8 cellular contexts compared by ENCODE assay signal in the genomic region with DNA sequence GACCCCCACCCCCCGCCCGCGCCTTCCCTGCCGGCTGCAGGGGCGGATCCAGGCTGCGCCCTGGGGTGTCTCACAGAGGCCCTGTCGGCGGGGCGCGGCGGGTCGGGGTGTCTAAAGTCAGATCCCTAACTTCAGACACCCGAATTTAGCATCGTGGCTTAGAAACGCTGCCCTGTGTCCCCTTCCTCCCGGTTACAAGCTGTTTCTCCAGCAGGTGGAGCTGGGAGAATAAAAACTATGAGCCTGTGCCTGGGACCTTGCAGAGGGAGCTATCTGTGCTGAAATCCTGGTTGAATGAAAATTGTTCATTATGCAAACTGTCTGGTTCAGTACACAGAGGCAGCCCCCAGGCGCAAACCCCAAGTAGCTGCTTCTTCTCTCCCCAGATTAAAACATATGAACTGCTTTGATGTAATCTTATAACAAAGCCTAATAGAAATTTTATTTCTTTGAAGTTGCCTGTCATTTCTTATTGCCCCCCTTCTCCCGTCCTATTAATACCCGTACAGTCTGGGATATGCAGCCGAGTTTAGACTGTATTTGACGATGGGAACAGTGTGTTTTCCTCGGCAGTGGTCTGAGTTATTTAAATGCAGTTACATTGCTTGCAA.
DNase-seq lines count a peak whose midpoint lies in the region; ATAC-seq and TF ChIP-seq lines count a peak whose summit lies in the region.

No MANE protein-coding gene starts in this region.

- H3K36me3 ChIP-seq in GM23338 (ENCODE audit: insufficient read depth), result no peaks in the 10 kb centered on the region
- no peaks in the 10 kb centered on the region for H3K36me3 ChIP-seq in endodermal cell (ENCODE audit: control insufficient read depth, insufficient read depth, low read length)
- H3K36me3 ChIP-seq in mesendoderm (ENCODE audit: control insufficient read depth, insufficient read depth, low read length), result no peaks in the 10 kb centered on the region

- peaks cover 9% of the 10 kb centered on the region; the same call in 1 of the 2 replicates for H3F3A ChIP-seq in GM23338 (replicated peaks; ENCODE audit: low read depth)

- H4K20me1 ChIP-seq in GM23338 (replicated peaks; ENCODE audit: insufficient read depth), result peaks cover 12% of the 10 kb centered on the region

- H3K79me1 ChIP-seq in mesendoderm (ENCODE audit: low read length), result no peaks in the 10 kb centered on the region

- H3K27me3 ChIP-seq in GM23338 (ENCODE audit: insufficient read depth) (peaks cover 94% of the 10 kb centered on the region), endodermal cell (ENCODE audit: control insufficient read depth, insufficient read depth, low read length, poor library complexity, severe bottlenecking) (peaks cover 52% of the 10 kb centered on the region), mesendoderm (ENCODE audit: insufficient read depth, low read length, poor library complexity) (peaks cover 3% of the 10 kb centered on the region)

- H3K9me3 ChIP-seq in endodermal cell (ENCODE audit: control insufficient read depth, low read length), result no peaks in the 10 kb centered on the region

- no peak overlapping the region for H2BK5ac ChIP-seq in mesendoderm (ENCODE audit: low read length)

- DNase-seq in AG09319 (ENCODE audit: extremely low read depth, low read depth) (peak; percentile 54), GM23338 (ENCODE audit: low spot score) (peak; percentile 87), NCI-H2196 treated with DMSO at 0.1 percent for 48 hours (lab: John Stamatoyannopoulos, UW; ENCODE audit: unreplicated experiment) (peak; percentile 32), endodermal cell (peak; percentile 92), mesendoderm (peak; percentile 78)
- peak; percentile 83 for DNase-seq in activated CD4-positive, alpha-beta T cell treated with anti-CD3 and anti-CD28 coated beads, Interleukin-2, amount 10 ng/mL, durations not matched to agents 24 days and 14 days

- H3K27me3 Mint-ChIP-seq in GM23338 (ENCODE audit: insufficient read depth, low read depth, poor library complexity) (peaks cover 80% of the 10 kb centered on the region), endodermal cell (ENCODE audit: insufficient read depth) (peaks cover 84% of the 10 kb centered on the region)
- H3K27me3 Mint-ChIP-seq in activated CD4-positive, alpha-beta T cell treated with anti-CD3 and anti-CD28 coated beads, Interleukin-2, amount 10 ng/mL, durations not matched to agents 24 days and 14 days, result peaks cover 68% of the 10 kb centered on the region
- peaks cover 50% of the 10 kb centered on the region for H3K27me3 Mint-ChIP-seq in stimulated activated naive CD8-positive, alpha-beta T cell treated with anti-CD3 and anti-CD28 coated beads, Interleukin-15, Interleukin-2, amounts not matched to agents 100 ng/mL and 50 ng/mL, for 24 hours

- no peak overlapping the region for H2AK5ac ChIP-seq in mesendoderm (ENCODE audit: low read length)

- H3K9ac ChIP-seq in endodermal cell (ENCODE audit: extremely low read depth, low read length, poor library complexity, severe bottlenecking), result no peak overlapping the region
- H3K9ac ChIP-seq in mesendoderm (ENCODE audit: low read length), result no peak overlapping the region

- H2AFZ ChIP-seq in GM23338, result 0 out of 2 replicates have a peak overlapping the region, but pooled peaks have one; percentile 14

- peak; percentile 83 for TF ChIP-seq CTCF in AG09319 (IDR thresholded peaks at IDR 0.05; ENCODE audit: low read depth, low read length)
- TF ChIP-seq CTCF in GM23338 (conservative IDR thresholded peaks at IDR 0.05; ENCODE audit: low read depth in 2 of 2), result peak; percentile 71 to 88
- peak; percentile 89 for TF ChIP-seq CTCF in endodermal cell (conservative IDR thresholded peaks at IDR 0.05)

- H3K4me3 ChIP-seq in GM23338, result peak overlapping the region; percentile 48
- peak overlapping the region; percentile 66 for H3K4me3 ChIP-seq in endodermal cell (ENCODE audit: low read length)
- H3K4me3 ChIP-seq in mesendoderm (ENCODE audit: low read length), result no peak overlapping the region

- H3K4me2 ChIP-seq in GM23338 (peak overlapping the region; percentile 78), mesendoderm (ENCODE audit: low read length) (peak overlapping the region; percentile 39)

- peaks cover 11% of the 10 kb centered on the region for H3K4me1 ChIP-seq in GM23338 (ENCODE audit: insufficient read depth)
- peaks cover 27% of the 10 kb centered on the region for H3K4me1 ChIP-seq in endodermal cell (ENCODE audit: control insufficient read depth, insufficient read depth, low read length)
- H3K4me1 ChIP-seq in mesendoderm (ENCODE audit: control insufficient read depth, low read depth, low read length), result no peaks in the 10 kb centered on the region

- H3K27ac ChIP-seq in GM23338 (ENCODE audit: low read depth), result no peak overlapping the region
- H3K27ac ChIP-seq in endodermal cell (ENCODE audit: low read depth, low read length), result no peak overlapping the region
- H3K27ac ChIP-seq in mesendoderm (ENCODE audit: low read depth, low read length), result no peak overlapping the region

- no peak overlapping the region for H4K5ac ChIP-seq in mesendoderm (ENCODE audit: low read length)

- H2BK120ac ChIP-seq in mesendoderm (ENCODE audit: low read depth, low read length), result no peak overlapping the region

- H3K18ac ChIP-seq in mesendoderm (ENCODE audit: low read length), result peak overlapping the region; percentile 2

- 3 to 4% methylated on average over 8 to 22 of the region's 22 CpGs for WGBS in endodermal cell (ENCODE audit: insufficient coverage in 1 of 2, insufficient read length in 1 of 2), 2 experiments
- WGBS in mesendoderm (ENCODE audit: extremely low coverage, insufficient coverage, low lambda C conversion rate), result no CpG with 5 or more reads among the region's 22 CpGs

- ATAC-seq in GM23338, result peak; percentile 93
- ATAC-seq in HG02571 (IDR thresholded peaks at IDR 0.05; ENCODE audit: unreplicated experiment), result no peak

- H3K4me3 Mint-ChIP-seq in GM23338 (peak overlapping the region; percentile 69; the same call in 2 of the 3 replicates), endodermal cell (peak overlapping the region; percentile 50)
- H3K4me3 Mint-ChIP-seq in activated CD4-positive, alpha-beta T cell treated with anti-CD3 and anti-CD28 coated beads, Interleukin-2, amount 10 ng/mL, durations not matched to agents 24 days and 14 days, result peak overlapping the region; percentile 69
- peak overlapping the region; percentile 45 for H3K4me3 Mint-ChIP-seq in stimulated activated naive CD8-positive, alpha-beta T cell treated with anti-CD3 and anti-CD28 coated beads, Interleukin-15, Interleukin-2, amounts not matched to agents 100 ng/mL and 50 ng/mL, for 24 hours

- no peak overlapping the region for H4K8ac ChIP-seq in mesendoderm (ENCODE audit: low read depth, low read length)

- intact Hi-C loops in activated CD4-positive, alpha-beta T cell treated with anti-CD3 and anti-CD28 coated beads, Interleukin-2, amount 10 ng/mL, durations not matched to agents 24 days and 14 days (cut with micrococcal nuclease), result loop anchor here (5.0 to 10.0 kb wide), 2 partner anchors 118 to 376 kb away; partner anchors contain the start of gene RTN4RL1

- no peaks in the 10 kb centered on the region for H3K9me3 Mint-ChIP-seq in GM23338
- no peaks in the 10 kb centered on the region for H3K9me3 Mint-ChIP-seq in activated CD4-positive, alpha-beta T cell treated with anti-CD3 and anti-CD28 coated beads, Interleukin-2, amount 10 ng/mL, durations not matched to agents 24 days and 14 days
- no peaks in the 10 kb centered on the region for H3K9me3 Mint-ChIP-seq in endodermal cell
- no peaks in the 10 kb centered on the region for H3K9me3 Mint-ChIP-seq in stimulated activated naive CD8-positive, alpha-beta T cell treated with anti-CD3 and anti-CD28 coated beads, Interleukin-15, Interleukin-2, amounts not matched to agents 100 ng/mL and 50 ng/mL, for 24 hours

- H3K4me1 Mint-ChIP-seq in GM23338, result peaks cover 10% of the 10 kb centered on the region; the same call in 2 of the 3 replicates
- H3K4me1 Mint-ChIP-seq in activated CD4-positive, alpha-beta T cell treated with anti-CD3 and anti-CD28 coated beads, Interleukin-2, amount 10 ng/mL, durations not matched to agents 24 days and 14 days, result peaks cover 6% of the 10 kb centered on the region
- peaks cover 46% of the 10 kb centered on the region for H3K4me1 Mint-ChIP-seq in endodermal cell
- peaks cover 13% of the 10 kb centered on the region for H3K4me1 Mint-ChIP-seq in stimulated activated naive CD8-positive, alpha-beta T cell treated with anti-CD3 and anti-CD28 coated beads, Interleukin-15, Interleukin-2, amounts not matched to agents 100 ng/mL and 50 ng/mL, for 24 hours (ENCODE audit: low read depth)

- H3K27ac Mint-ChIP-seq in GM23338, result no peak overlapping the region
- H3K27ac Mint-ChIP-seq in activated CD4-positive, alpha-beta T cell treated with anti-CD3 and anti-CD28 coated beads, Interleukin-2, amount 10 ng/mL, durations not matched to agents 24 days and 14 days, result no peak overlapping the region
- H3K27ac Mint-ChIP-seq in endodermal cell, result peak overlapping the region; percentile 82
- no peak overlapping the region for H3K27ac Mint-ChIP-seq in stimulated activated naive CD8-positive, alpha-beta T cell treated with anti-CD3 and anti-CD28 coated beads, Interleukin-15, Interleukin-2, amounts not matched to agents 100 ng/mL and 50 ng/mL, for 24 hours

- no peaks in the 10 kb centered on the region for H3K36me3 Mint-ChIP-seq in GM23338 (ENCODE audit: low read depth)
- no peaks in the 10 kb centered on the region for H3K36me3 Mint-ChIP-seq in activated CD4-positive, alpha-beta T cell treated with anti-CD3 and anti-CD28 coated beads, Interleukin-2, amount 10 ng/mL, durations not matched to agents 24 days and 14 days (ENCODE audit: low read depth)
- H3K36me3 Mint-ChIP-seq in endodermal cell (ENCODE audit: low read depth), result no peaks in the 10 kb centered on the region
- H3K36me3 Mint-ChIP-seq in stimulated activated naive CD8-positive, alpha-beta T cell treated with anti-CD3 and anti-CD28 coated beads, Interleukin-15, Interleukin-2, amounts not matched to agents 100 ng/mL and 50 ng/mL, for 24 hours (ENCODE audit: low read depth), result no peaks in the 10 kb centered on the region

- no peak overlapping the region for H2BK15ac ChIP-seq in mesendoderm (replicated peaks; ENCODE audit: low read depth)

- no peak overlapping the region for H3K23ac ChIP-seq in mesendoderm (ENCODE audit: low read length)

- no peak overlapping the region for H3K4ac ChIP-seq in mesendoderm (ENCODE audit: low read depth, low read length)

- H3K79me2 ChIP-seq in GM23338 (replicated peaks; ENCODE audit: insufficient read depth), result no peaks in the 10 kb centered on the region
- H3K79me2 ChIP-seq in mesendoderm (ENCODE audit: control insufficient read depth, insufficient read depth, low read length), result no peaks in the 10 kb centered on the region

- H3K9me2 ChIP-seq in GM23338 (ENCODE audit: insufficient read depth), result no peaks in the 10 kb centered on the region

- no peak overlapping the region for H3K56ac ChIP-seq in mesendoderm (ENCODE audit: low read length)

Comparison
In these comparisons a context has a peak if more than half of its experiments do, and no peak if none do; other contexts are left out.
1. DNase-seq: peak in every context shown above with its lines; median percentile 92 in endodermal cell; 87 in GM23338; 83 in activated CD4-positive, alpha-beta T cell treated with anti-CD3 and anti-CD28 coated beads, Interleukin-2, amount 10 ng/mL, durations not matched to agents 24 days and 14 days; 78 in mesendoderm; 54 in AG09319; 32 in NCI-H2196 treated with DMSO at 0.1 percent for 48 hours.